ENCODE assay signal across 8 cellular contexts in genomic region chr1:6490181-6491075, GRCh38. TPM values are rescaled to one million over a fixed set of nuclear protein-coding genes. Genes with fewer than 3 reads are reported as not detected.
DNase-seq lines count a peak whose midpoint lies in the region; ATAC-seq and TF ChIP-seq lines count a peak whose summit lies in the region.

No MANE protein-coding gene starts in this region.

- intact Hi-C loops in CD14-positive monocyte (cut with micrococcal nuclease), result no loop called here

- peak overlapping the region; percentile 60 for H3K4me3 ChIP-seq in ectodermal cell (ENCODE audit: insufficient read depth, low read depth, low read length)

- H3K4me1 Mint-ChIP-seq in CD14-positive monocyte, result peaks cover 5% of the 10 kb centered on the region

- peak; percentile 37 for TF ChIP-seq CTCF in CD14-positive monocyte (IDR thresholded peaks at IDR 0.05)

- H3K9me3 Mint-ChIP-seq in CD14-positive monocyte, result peaks cover 0 to 4% (median 2%) of the 10 kb centered on the region in 7 donors

- no peak overlapping the region for H3K27ac ChIP-seq in ectodermal cell (ENCODE audit: insufficient read depth, low read depth, low read length, poor library complexity, severe bottlenecking)

- no peak overlapping the region for H3K27ac Mint-ChIP-seq in CD14-positive monocyte

- no peaks in the 10 kb centered on the region for H3K36me3 ChIP-seq in ectodermal cell (ENCODE audit: control insufficient read depth, insufficient read depth, low read length)

- no peak for DNase-seq in CD14-positive monocyte (ENCODE audit: low spot score)
- DNase-seq in GM19238 (ENCODE audit: insufficient read length, low spot score), result peak; percentile 80
- DNase-seq in M059J (ENCODE audit: low read depth), result peak; percentile 81
- DNase-seq in activated CD4-positive, alpha-beta T cell treated with anti-CD3 and anti-CD28 coated beads for 4 hours, result peak; percentile 38 to 57
- DNase-seq in medulla oblongata (ENCODE audit: extremely low spot score), result peak; percentile 12
- peak; percentile 31 for DNase-seq in stimulated activated CD8-positive, alpha-beta memory T cell treated with anti-CD3 and anti-CD28 coated beads, Interleukin-4, amount 100 ng/mL, for 24 hours (ENCODE audit: low read depth)

- no peak for ATAC-seq in GM21367 (IDR thresholded peaks at IDR 0.05; ENCODE audit: unreplicated experiment)

- peaks cover 16% of the 10 kb centered on the region for H3K27me3 ChIP-seq in ectodermal cell (ENCODE audit: control insufficient read depth, insufficient read depth, low read length, poor library complexity, severe bottlenecking)

- peaks cover 14% of the 10 kb centered on the region for H3K4me1 ChIP-seq in ectodermal cell (ENCODE audit: control insufficient read depth, insufficient read depth, low read length)

- H3K9me3 ChIP-seq in ectodermal cell (ENCODE audit: control insufficient read depth, low read length), result no peaks in the 10 kb centered on the region

- peaks cover 49 to 77% (median 58%) of the 10 kb centered on the region in 3 donors for H3K27me3 Mint-ChIP-seq in CD14-positive monocyte (ENCODE audit: low read depth in 3 of 3)

- no peaks in the 10 kb centered on the region for H3K36me3 Mint-ChIP-seq in CD14-positive monocyte

- 1% methylated on average over 70 of the region's 70 CpGs for WGBS in ectodermal cell, 2 experiments

- H3K4me3 Mint-ChIP-seq in CD14-positive monocyte, result peak overlapping the region; percentile 31 to 69

RNA-seq across cellular contexts. Expression of gene PLEKHG5, which starts 1.0 kb away (rescaled TPM):
- not detected for polyA plus RNA-seq in CD14-positive monocyte
- total RNA-seq in M059J (2014; rRNA removed; shearing (Covaris generic)), result 3.9 and 11.2 TPM in 2 replicates
- 20.6 TPM for polyA plus RNA-seq in ectodermal cell (2013, experiment 1 of 4)
- 23.6 TPM for polyA plus RNA-seq in ectodermal cell (2013, experiment 2 of 4)
- 19.4 TPM for polyA plus RNA-seq in ectodermal cell (2013, experiment 3 of 4)
- polyA plus RNA-seq in ectodermal cell (2013, experiment 4 of 4), result 23.1 TPM

RNA-seq across cellular contexts. Expression of gene TNFRSF25, which starts 24.5 kb away (rescaled TPM):
- under 1 TPM; 0.33 to 0.48 TPM for polyA plus RNA-seq in CD14-positive monocyte
- 8.7 and 9.1 TPM in 2 replicates for total RNA-seq in M059J (2014; rRNA removed; shearing (Covaris generic))
- polyA plus RNA-seq in ectodermal cell (2013, experiment 1 of 4), result 19.9 TPM
- 18.6 TPM for polyA plus RNA-seq in ectodermal cell (2013, experiment 2 of 4)
- 21.4 TPM for polyA plus RNA-seq in ectodermal cell (2013, experiment 3 of 4)
- 28.5 TPM for polyA plus RNA-seq in ectodermal cell (2013, experiment 4 of 4)
